In the genomic region with DNA sequence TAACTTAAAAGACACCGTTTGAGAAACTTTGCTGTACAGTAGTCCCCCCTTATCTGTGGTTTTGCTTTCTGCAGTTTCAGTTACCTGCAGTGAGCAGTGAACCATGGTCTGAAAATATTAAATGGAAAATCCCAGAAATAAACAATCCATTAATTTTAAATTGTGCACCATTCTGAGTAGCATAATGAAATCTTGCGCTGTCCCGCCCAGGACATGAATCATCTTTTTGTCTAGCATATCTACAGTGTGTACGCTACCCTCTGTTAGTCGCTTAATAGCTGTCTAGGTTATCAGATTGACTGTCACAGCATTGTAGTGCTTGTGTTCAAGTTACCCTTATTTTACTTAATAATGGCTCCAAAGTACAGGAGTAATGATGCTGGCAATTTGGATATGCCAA, we compare ENCODE assay signal across 10 cellular contexts. TPM values are rescaled to one million over a fixed set of nuclear protein-coding genes. Genes with fewer than 3 reads are reported as not detected.
DNase-seq lines count a peak whose midpoint lies in the region; ATAC-seq and TF ChIP-seq lines count a peak whose summit lies in the region.
"Had no signal": no experiment of that assay in that cellular context is flagged by ENCODE, and none has a peak within 500 bp of the region (broad histone marks: within the 10 kb centered on the region; RNA-seq: fewer than 3 reads in every experiment).

No MANE protein-coding gene starts in this region.

- H3K4me3 Mint-ChIP-seq in CD14-positive monocyte: no peak overlapping the region
- peak overlapping the region; percentile 51 for H3K4me3 Mint-ChIP-seq in activated naive CD4-positive, alpha-beta T cell treated with anti-CD3 and anti-CD28 coated beads, Interleukin-2, amount 10 ng/mL, durations not matched to agents 7 days and 5 days
- H3K4me3 Mint-ChIP-seq in mesothelial cell of epicardium: no peak overlapping the region

- H3K36me3 Mint-ChIP-seq in CD14-positive monocyte (peaks cover 68 to 73% of the 10 kb centered on the region in 2 donors), mesothelial cell of epicardium (peaks cover 10% of the 10 kb centered on the region)
- H3K36me3 Mint-ChIP-seq in activated naive CD4-positive, alpha-beta T cell treated with anti-CD3 and anti-CD28 coated beads, Interleukin-2, amount 10 ng/mL, durations not matched to agents 7 days and 5 days: peaks cover 89% of the 10 kb centered on the region

- H3K27ac ChIP-seq in HEK293 (ENCODE audit: extremely low read depth, low read depth, low read length) (no peak overlapping the region), right atrium auricular region (no peak overlapping the region)
- H3K27ac ChIP-seq: parathyroid adenoma had no signal

- H3K4me3 ChIP-seq in HEK293 (ENCODE audit: low read depth, low read length) (no peak overlapping the region), right atrium auricular region (no peak overlapping the region)

- POLR2A ChIA-PET in HEK293 (lab: Yijun Ruan, JAX): no interaction called here

- no peak for TF ChIP-seq CTCF in CD14-positive monocyte (IDR thresholded peaks at IDR 0.05)
- no peak for TF ChIP-seq CTCF in HEK293 (tag by site-specific recombination; IDR thresholded peaks at IDR 0.05)
- TF ChIP-seq CTCF in mesothelial cell of epicardium (IDR thresholded peaks at IDR 0.05; ENCODE audit: unreplicated experiment): no peak
- TF ChIP-seq CTCF in right atrium auricular region (IDR thresholded peaks at IDR 0.05): no peak

- ATAC-seq in HG02884 (IDR thresholded peaks at IDR 0.05; ENCODE audit: unreplicated experiment): no peak

- H3K27me3 ChIP-seq in right atrium auricular region: no peaks in the 10 kb centered on the region

- H3K27ac Mint-ChIP-seq in CD14-positive monocyte: peak overlapping the region; percentile 6 to 80 (median 67)
- peak overlapping the region; percentile 47 for H3K27ac Mint-ChIP-seq in activated naive CD4-positive, alpha-beta T cell treated with anti-CD3 and anti-CD28 coated beads, Interleukin-2, amount 10 ng/mL, durations not matched to agents 7 days and 5 days
- peak overlapping the region; percentile 61 for H3K27ac Mint-ChIP-seq in mesothelial cell of epicardium

- H3K36me3 ChIP-seq in HEK293 (ENCODE audit: control insufficient read depth in 2 of 2, insufficient read depth in 1 of 2, low read length in 2 of 2): peaks cover 9 to 63% of the 10 kb centered on the region in 2 experiments; a peak in 2 of 3 replicates
- peaks cover 39% of the 10 kb centered on the region for H3K36me3 ChIP-seq in right atrium auricular region

- CTCF ChIA-PET in HEK293 (lab: Yijun Ruan, JAX): no interaction called here
- CTCF ChIA-PET in activated naive CD4-positive, alpha-beta T cell treated with anti-CD3 and anti-CD28 coated beads, Interleukin-2, amount 10 ng/mL, durations not matched to agents 7 days and 5 days (lab: Charles Lee): interaction anchor here (0.8 kb wide), 1 partner anchor 34 kb away, joined by 4 read pairs; no protein-coding TSS in a partner anchor

- H3K4me1 ChIP-seq in HEK293 (ENCODE audit: control insufficient read depth, insufficient read depth, low read length): peaks cover 32% of the 10 kb centered on the region
- peaks cover 0 to 62% of the 10 kb centered on the region in 2 donors for H3K4me1 ChIP-seq in right atrium auricular region

- DNase-seq in CD14-positive monocyte (ENCODE audit: low spot score): no peak
- DNase-seq in activated naive CD4-positive, alpha-beta T cell treated with anti-CD3 and anti-CD28 coated beads, Interleukin-2, amount 10 ng/mL, durations not matched to agents 7 days and 5 days: no peak
- DNase-seq in mesothelial cell of epicardium (ENCODE audit: low spot score in 2 of 2, unreplicated experiment in 2 of 2): no peak
- no peak for DNase-seq in iPS-NIHi7 (ENCODE audit: extremely low spot score)
- DNase-seq in right atrium auricular region (ENCODE audit: low spot score): no peak
- no peak for DNase-seq in epidermal melanocyte (ENCODE audit: insufficient read length, low spot score)
- DNase-seq: NCI-H1694 had no signal

- intact Hi-C loops in CD14-positive monocyte (cut with micrococcal nuclease): loop anchor here in 1 of 2 donors (5.0 kb wide), 1 partner anchor 39 kb away; a partner anchor contains a TSS

- H3K9me3 ChIP-seq in HEK293 (ENCODE audit: control insufficient read depth, insufficient read depth, low read depth, low read length) (no peaks in the 10 kb centered on the region), right atrium auricular region (no peaks in the 10 kb centered on the region)

- H3K27me3 Mint-ChIP-seq in CD14-positive monocyte (ENCODE audit: low read depth in 3 of 3) (no peaks in the 10 kb centered on the region), mesothelial cell of epicardium (ENCODE audit: low read depth) (no peaks in the 10 kb centered on the region)
- no peaks in the 10 kb centered on the region for H3K27me3 Mint-ChIP-seq in activated naive CD4-positive, alpha-beta T cell treated with anti-CD3 and anti-CD28 coated beads, Interleukin-2, amount 10 ng/mL, durations not matched to agents 7 days and 5 days

- H3K9me3 Mint-ChIP-seq in CD14-positive monocyte: no peaks in the 10 kb centered on the region
- H3K9me3 Mint-ChIP-seq in activated naive CD4-positive, alpha-beta T cell treated with anti-CD3 and anti-CD28 coated beads, Interleukin-2, amount 10 ng/mL, durations not matched to agents 7 days and 5 days: no peaks in the 10 kb centered on the region
- no peaks in the 10 kb centered on the region for H3K9me3 Mint-ChIP-seq in mesothelial cell of epicardium

- peaks cover 87% of the 10 kb centered on the region for H3K4me1 Mint-ChIP-seq in CD14-positive monocyte
- peaks cover 91% of the 10 kb centered on the region for H3K4me1 Mint-ChIP-seq in activated naive CD4-positive, alpha-beta T cell treated with anti-CD3 and anti-CD28 coated beads, Interleukin-2, amount 10 ng/mL, durations not matched to agents 7 days and 5 days
- H3K4me1 Mint-ChIP-seq in mesothelial cell of epicardium: peaks cover 54% of the 10 kb centered on the region

TF ChIP-seq in HEK293, 187 proteins besides CTCF, POLR2A, EP300 and RAD21:
- TF ChIP-seq OSR2 (tag by site-specific recombination; IDR thresholded peaks at IDR 0.05) (peak; percentile 36; the same call in 1 of the 2 replicates), ZNF791 (tag by site-specific recombination; IDR thresholded peaks at IDR 0.05) (no peak), SP7 (tag by site-specific recombination; IDR thresholded peaks at IDR 0.05) (0 out of 2 replicates have a peak, but pooled peaks have one; percentile 33), ZNF2 (tag by site-specific recombination; IDR thresholded peaks at IDR 0.05) (no peak)
TF ChIP-seq in HEK293: peak in this region for 2.

RNA-seq across cellular contexts. Expression of a gene that starts 6.1 kb away (rescaled TPM):
- 1,000 to 10,000 TPM; 1,162 to 1,227 TPM for polyA plus RNA-seq in CD14-positive monocyte
- total RNA-seq in mesothelial cell of epicardium (274 to 279 TPM (median 276 TPM) in 3 replicates), right atrium auricular region (100 to 1,000 TPM; 112 to 177 TPM)

RNA-seq across cellular contexts. Expression of a gene that starts 37.8 kb away (rescaled TPM):
- 100 to 1,000 TPM; 143 to 181 TPM for polyA plus RNA-seq in CD14-positive monocyte
- total RNA-seq in mesothelial cell of epicardium (0.55 to 0.93 TPM (median 0.78 TPM) in 3 replicates), right atrium auricular region (10 to 100 TPM in 1 of 2 donors, 1 to 10 TPM in 1; 1.9 to 10.7 TPM)

RNA-seq across cellular contexts. Expression of a gene that starts 46.9 kb away (rescaled TPM):
- 10 to 100 TPM; 90.8 to 98.7 TPM for polyA plus RNA-seq in CD14-positive monocyte
- total RNA-seq in mesothelial cell of epicardium: 66.6 to 67.2 TPM (median 67.1 TPM) in 3 replicates
- 10 to 100 TPM; 54.3 to 88.8 TPM for total RNA-seq in right atrium auricular region

RNA-seq across cellular contexts. Expression of a gene that starts 47.3 kb away (rescaled TPM):
- polyA plus RNA-seq in CD14-positive monocyte: 10 to 100 TPM; 79.8 to 92.0 TPM
- total RNA-seq in mesothelial cell of epicardium: 63.2 to 70.4 TPM (median 69.5 TPM) in 3 replicates
- total RNA-seq in right atrium auricular region: 10 to 100 TPM; 54.5 to 71.4 TPM

RNA-seq across cellular contexts. Expression of a gene that starts 56.3 kb away (rescaled TPM):
- 1 to 10 TPM in 1 of 2 donors, under 1 TPM in 1; 0.59 to 2.4 TPM for polyA plus RNA-seq in CD14-positive monocyte
- total RNA-seq in mesothelial cell of epicardium (not detected in 3 replicates), right atrium auricular region (under 1 TPM; 0.51 to 0.78 TPM)
